9 cellular contexts compared by ENCODE assay signal in genomic region chrX:20412871-20413486, GRCh38.
DNase-seq lines count a peak whose midpoint lies in the region; ATAC-seq lines count a peak whose summit lies in the region.
"Had no signal": no experiment of that assay in that cellular context is flagged by ENCODE, and none has a peak within 500 bp of the region (broad histone marks: within the 10 kb centered on the region; RNA-seq: fewer than 3 reads in every experiment).

No MANE protein-coding gene starts in this region.

- POLR2A ChIA-PET in naive thymus-derived CD8-positive, alpha-beta T cell (lab: Charles Lee) = interaction anchor here (0.7 to 4.3 kb wide), 3 partner anchors 8 to 25 kb away, joined by 3 to 43 read pairs (median 3); no protein-coding TSS in a partner anchor

- peaks cover 33% of the 10 kb centered on the region for H3K4me1 Mint-ChIP-seq in activated CD8-positive, alpha-beta memory T cell treated with anti-CD3 and anti-CD28 coated beads, Interleukin-2, amount 10 ng/mL, durations not matched to agents 7 days and 5 days
- peaks cover 7 to 55% (median 49%) of the 10 kb centered on the region in 4 donors for H3K4me1 Mint-ChIP-seq in naive thymus-derived CD8-positive, alpha-beta T cell

- peaks cover under 1% of the 10 kb centered on the region for H3K36me3 Mint-ChIP-seq in activated CD8-positive, alpha-beta memory T cell treated with anti-CD3 and anti-CD28 coated beads, Interleukin-2, amount 10 ng/mL, durations not matched to agents 7 days and 5 days
- no peaks in the 10 kb centered on the region for H3K36me3 Mint-ChIP-seq in naive thymus-derived CD8-positive, alpha-beta T cell

- H3K27me3 Mint-ChIP-seq in activated CD8-positive, alpha-beta memory T cell treated with anti-CD3 and anti-CD28 coated beads, Interleukin-2, amount 10 ng/mL, durations not matched to agents 7 days and 5 days = no peaks in the 10 kb centered on the region
- H3K27me3 Mint-ChIP-seq in naive thymus-derived CD8-positive, alpha-beta T cell = no peaks in the 10 kb centered on the region

- no peak overlapping the region for H3K4me3 Mint-ChIP-seq in activated CD8-positive, alpha-beta memory T cell treated with anti-CD3 and anti-CD28 coated beads, Interleukin-2, amount 10 ng/mL, durations not matched to agents 7 days and 5 days
- peak overlapping the region; percentile 38 to 83 (median 62) for H3K4me3 Mint-ChIP-seq in naive thymus-derived CD8-positive, alpha-beta T cell

- peak overlapping the region; percentile 88 for H3K27ac Mint-ChIP-seq in activated CD8-positive, alpha-beta memory T cell treated with anti-CD3 and anti-CD28 coated beads, Interleukin-2, amount 10 ng/mL, durations not matched to agents 7 days and 5 days
- H3K27ac Mint-ChIP-seq in naive thymus-derived CD8-positive, alpha-beta T cell = peak overlapping the region; percentile 87 to 97 (median 94)

- ATAC-seq in GM19328 (IDR thresholded peaks at IDR 0.05; ENCODE audit: unreplicated experiment) = peak; percentile 69
- peak; percentile 88 for ATAC-seq in HG03354 (IDR thresholded peaks at IDR 0.05; ENCODE audit: poor library complexity, severe bottlenecking, unreplicated experiment)
- peak; percentile 84 for ATAC-seq in activated CD8-positive, alpha-beta memory T cell treated with anti-CD3 and anti-CD28 coated beads, Interleukin-2, amount 10 ng/mL, durations not matched to agents 7 days and 5 days
- peak; percentile 83 to 92 for ATAC-seq in naive thymus-derived CD8-positive, alpha-beta T cell
- ATAC-seq: body of pancreas had no signal

- CTCF ChIA-PET in activated CD8-positive, alpha-beta memory T cell treated with anti-CD3 and anti-CD28 coated beads, Interleukin-2, amount 10 ng/mL, durations not matched to agents 7 days and 5 days (lab: Charles Lee) = interaction anchor here (1.5 kb wide), 1 partner anchor 27 kb away, joined by 3 read pairs; no protein-coding TSS in a partner anchor

- peak; percentile 78 for DNase-seq in activated CD8-positive, alpha-beta memory T cell treated with anti-CD3 and anti-CD28 coated beads, Interleukin-2, amount 10 ng/mL, durations not matched to agents 7 days and 5 days
- DNase-seq in naive thymus-derived CD8-positive, alpha-beta T cell = peak; percentile 4 to 82 (median 60)
- no peak for DNase-seq in DMS79 treated with DMSO at 0.1 percent for 48 hours (lab: John Stamatoyannopoulos, UW)
- DNase-seq in LoVo (ENCODE audit: low spot score) = no peak
- DNase-seq in NCI-H1436 (lab: John Stamatoyannopoulos, UW) = no peak
- DNase-seq in NCI-H345 (lab: John Stamatoyannopoulos, UW) = no peak

- peaks cover under 1% of the 10 kb centered on the region for H3K9me3 Mint-ChIP-seq in activated CD8-positive, alpha-beta memory T cell treated with anti-CD3 and anti-CD28 coated beads, Interleukin-2, amount 10 ng/mL, durations not matched to agents 7 days and 5 days (ENCODE audit: low read depth)
- H3K9me3 Mint-ChIP-seq in naive thymus-derived CD8-positive, alpha-beta T cell = peaks cover 0 to 7% (median 0%) of the 10 kb centered on the region in 9 donors

Comparison
In these comparisons a context has a peak if more than half of its experiments do, and no peak if none do; other contexts are left out.
1. DNase-seq: peak in activated CD8-positive, alpha-beta memory T cell treated with anti-CD3 and anti-CD28 coated beads, Interleukin-2, amount 10 ng/mL, durations not matched to agents 7 days and 5 days (single experiment) and naive thymus-derived CD8-positive, alpha-beta T cell (10 of 10); none in DMS79 treated with DMSO at 0.1 percent for 48 hours (single experiment), LoVo (single experiment), NCI-H1436 (single experiment) and NCI-H345 (single experiment).
2. Peak in every context shown above with its lines, with median percentiles within 50 percentile points of each other: ATAC-seq.